ENCODE assay signal across 1 cellular context in genomic region chr15:38401101-38401500, GRCh38.
TF ChIP-seq lines count a peak whose summit lies in the region.

No MANE protein-coding gene starts in this region.

TF ChIP-seq in HepG2, 621 proteins besides CTCF, POLR2A, EP300 and RAD21:
- TF ChIP-seq CBX2 (IDR thresholded peaks at IDR 0.05; ENCODE audit: low read depth, low read length) (no peak), CBX2 (CRISPR knock-in tag; IDR thresholded peaks at IDR 0.05; ENCODE audit: low read depth) (no peak), ZNF335 (CRISPR knock-in tag; IDR thresholded peaks at IDR 0.05) (no peak), IKZF1 (IDR thresholded peaks at IDR 0.05) (no peak), ZBTB44 (CRISPR knock-in tag; IDR thresholded peaks at IDR 0.05) (no peak), MNT (IDR thresholded peaks at IDR 0.05) (no peak), ZNF282 (IDR thresholded peaks at IDR 0.05; ENCODE audit: partially characterized antibody) (no peak), PAF1 (CRISPR knock-in tag; IDR thresholded peaks at IDR 0.05) (no peak), ATAD3A (CRISPR knock-in tag; IDR thresholded peaks at IDR 0.05) (no peak), ATF5 (CRISPR knock-in tag; IDR thresholded peaks at IDR 0.05; ENCODE audit: low read depth) (no peak), CENPBD1 (CRISPR knock-in tag; IDR thresholded peaks at IDR 0.05; ENCODE audit: borderline replicate concordance, low read depth) (no peak), TARDBP (CRISPR knock-in tag; IDR thresholded peaks at IDR 0.05) (no peak)
- TF ChIP-seq, protein P1, sequence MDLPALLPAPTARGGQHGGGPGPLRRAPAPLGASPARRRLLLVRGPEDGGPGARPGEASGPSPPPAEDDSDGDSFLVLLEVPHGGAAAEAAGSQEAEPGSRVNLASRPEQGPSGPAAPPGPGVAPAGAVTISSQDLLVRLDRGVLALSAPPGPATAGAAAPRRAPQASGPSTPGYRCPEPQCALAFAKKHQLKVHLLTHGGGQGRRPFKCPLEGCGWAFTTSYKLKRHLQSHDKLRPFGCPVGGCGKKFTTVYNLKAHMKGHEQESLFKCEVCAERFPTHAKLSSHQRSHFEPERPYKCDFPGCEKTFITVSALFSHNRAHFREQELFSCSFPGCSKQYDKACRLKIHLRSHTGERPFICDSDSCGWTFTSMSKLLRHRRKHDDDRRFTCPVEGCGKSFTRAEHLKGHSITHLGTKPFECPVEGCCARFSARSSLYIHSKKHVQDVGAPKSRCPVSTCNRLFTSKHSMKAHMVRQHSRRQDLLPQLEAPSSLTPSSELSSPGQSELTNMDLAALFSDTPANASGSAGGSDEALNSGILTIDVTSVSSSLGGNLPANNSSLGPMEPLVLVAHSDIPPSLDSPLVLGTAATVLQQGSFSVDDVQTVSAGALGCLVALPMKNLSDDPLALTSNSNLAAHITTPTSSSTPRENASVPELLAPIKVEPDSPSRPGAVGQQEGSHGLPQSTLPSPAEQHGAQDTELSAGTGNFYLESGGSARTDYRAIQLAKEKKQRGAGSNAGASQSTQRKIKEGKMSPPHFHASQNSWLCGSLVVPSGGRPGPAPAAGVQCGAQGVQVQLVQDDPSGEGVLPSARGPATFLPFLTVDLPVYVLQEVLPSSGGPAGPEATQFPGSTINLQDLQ (CRISPR knock-in tag; IDR thresholded peaks at IDR 0.05) = no peak
